ENCODE assay signal across 14 cellular contexts in genomic region chr17:39767147-39767546, GRCh38. TPM values are rescaled to one million over a fixed set of nuclear protein-coding genes. Genes with fewer than 3 reads are reported as not detected.
DNase-seq lines count a peak whose midpoint lies in the region; ATAC-seq and TF ChIP-seq lines count a peak whose summit lies in the region.
"Had no signal": no experiment of that assay in that cellular context is flagged by ENCODE, and none has a peak within 500 bp of the region (broad histone marks: within the 10 kb centered on the region; RNA-seq: fewer than 3 reads in every experiment).

No MANE protein-coding gene starts in this region.

- peaks cover 90 to 95% of the 10 kb centered on the region in 2 donors for H3K4me1 Mint-ChIP-seq in immature natural killer cell

- peaks cover 5 to 10% (median 5%) of the 10 kb centered on the region in 3 donors for H3K27me3 Mint-ChIP-seq in immature natural killer cell (ENCODE audit: low read depth in 3 of 3)

- no peak overlapping the region for H2AFZ ChIP-seq in SU-DHL-6 (ENCODE audit: low read depth, low read length, severe bottlenecking)

- H3K36me3 Mint-ChIP-seq in immature natural killer cell: peaks cover 52 to 62% (median 56%) of the 10 kb centered on the region in 3 donors

- peak overlapping the region; percentile 93 to 99 (median 98) for H3K27ac Mint-ChIP-seq in immature natural killer cell

- H3K27me3 ChIP-seq in BLaER1 (no peaks in the 10 kb centered on the region), DOHH2 (ENCODE audit: control insufficient read depth, low read length) (no peaks in the 10 kb centered on the region), SU-DHL-6 (ENCODE audit: low read length) (no peaks in the 10 kb centered on the region)
- H3K27me3 ChIP-seq: uterus had no signal

- H3K4me2 ChIP-seq in BLaER1 (peak overlapping the region; percentile 71), DOHH2 (ENCODE audit: low read length) (no peak overlapping the region), SU-DHL-6 (ENCODE audit: low read depth, low read length, poor library complexity, severe bottlenecking) (peak overlapping the region; percentile 2)

- H3K36me3 ChIP-seq in BLaER1 (no peaks in the 10 kb centered on the region), DOHH2 (ENCODE audit: control insufficient read depth, low read length) (peaks cover 99% of the 10 kb centered on the region), SU-DHL-6 (ENCODE audit: low read length) (peaks cover 39% of the 10 kb centered on the region)
- H3K36me3 ChIP-seq: uterus had no signal

- H3K4me1 ChIP-seq in BLaER1: peaks cover 33% of the 10 kb centered on the region
- H3K4me1 ChIP-seq in DOHH2 (ENCODE audit: control insufficient read depth, low read length): peaks cover 99% of the 10 kb centered on the region
- H3K4me1 ChIP-seq: uterus had no signal

- H3K9me3 ChIP-seq in BLaER1: 0 out of 2 replicates have a peak, but pooled peaks cover 4% of the 10 kb centered on the region
- no peaks in the 10 kb centered on the region for H3K9me3 ChIP-seq in DOHH2 (ENCODE audit: control insufficient read depth, insufficient read depth, low read length)
- no peaks in the 10 kb centered on the region for H3K9me3 ChIP-seq in SU-DHL-6 (ENCODE audit: insufficient read depth, low read length)
- H3K9me3 ChIP-seq: uterus had no signal

- peaks cover 28% of the 10 kb centered on the region for H3F3A ChIP-seq in DOHH2 (ENCODE audit: control insufficient read depth, insufficient read depth)
- H3F3A ChIP-seq in SU-DHL-6 (ENCODE audit: insufficient read depth): peaks cover 57% of the 10 kb centered on the region

- TF ChIP-seq CTCF in DOHH2 (IDR thresholded peaks at IDR 0.05; ENCODE audit: low read depth, low read length, poor library complexity, severe bottlenecking) (no peak), SU-DHL-6 (IDR thresholded peaks at IDR 0.05; ENCODE audit: insufficient read depth, low read length, poor library complexity, severe bottlenecking) (no peak)

- H3K79me2 ChIP-seq in DOHH2 (ENCODE audit: control insufficient read depth, low read length) (peaks cover 98% of the 10 kb centered on the region), SU-DHL-6 (ENCODE audit: insufficient read depth, low read length) (peaks cover 81% of the 10 kb centered on the region)

- ATAC-seq in GM21825 (IDR thresholded peaks at IDR 0.05; ENCODE audit: unreplicated experiment) (no peak), GM19324 (IDR thresholded peaks at IDR 0.05; ENCODE audit: low FRiP score, unreplicated experiment) (no peak), SK-N-SH treated with all-trans-retinoic acid at 6 μM for 48 hours (no peak)

- peak; percentile 59 to 69 (median 62) for DNase-seq in immature natural killer cell
- DNase-seq in RKO (ENCODE audit: low spot score): no peak
- DNase-seq: DND-41; NCI-H146; NCI-H446; nucleus accumbens; stimulated activated CD4-positive, alpha-beta T cell treated with anti-CD3 and anti-CD28 coated beads, Interleukin-4, amount 100 ng/mL, for 24 hours; uterus had no signal

- H3K27ac ChIP-seq in BLaER1 (peak overlapping the region; percentile 47; the same call in 1 of the 2 replicates), DOHH2 (ENCODE audit: low read depth, low read length) (peak overlapping the region; percentile 89), SU-DHL-6 (ENCODE audit: low read depth, low read length) (peak overlapping the region; percentile 58)
- H3K27ac ChIP-seq: uterus had no signal

- no peak overlapping the region for H3K9ac ChIP-seq in BLaER1
- no peak overlapping the region for H3K9ac ChIP-seq in SU-DHL-6 (ENCODE audit: low read length)

- H3K9me3 Mint-ChIP-seq in immature natural killer cell: no peaks in the 10 kb centered on the region

- H3K4me3 ChIP-seq in BLaER1 (no peak overlapping the region), DOHH2 (ENCODE audit: low read length) (no peak overlapping the region), SU-DHL-6 (ENCODE audit: insufficient read depth, low read length, poor library complexity, severe bottlenecking) (no peak overlapping the region)
- H3K4me3 ChIP-seq: uterus had no signal

- peak overlapping the region; percentile 76 to 94 (median 89) for H3K4me3 Mint-ChIP-seq in immature natural killer cell

- H4K20me1 ChIP-seq in BLaER1 (no peaks in the 10 kb centered on the region), DOHH2 (ENCODE audit: control insufficient read depth, insufficient read depth, low read depth, low read length) (no peaks in the 10 kb centered on the region), SU-DHL-6 (ENCODE audit: low read depth, low read length) (no peaks in the 10 kb centered on the region)

- H3K9me2 ChIP-seq in DOHH2 (replicated peaks; ENCODE audit: control insufficient read depth, low read length) (no peaks in the 10 kb centered on the region), SU-DHL-6 (replicated peaks; ENCODE audit: insufficient read depth, low read length) (no peaks in the 10 kb centered on the region)

TF ChIP-seq in SK-N-SH treated with all-trans-retinoic acid at 6 μM for 48 hours, 23 proteins besides CTCF, POLR2A, EP300 and RAD21:
- TF ChIP-seq ZNF70 (CRISPR knock-in tag; IDR thresholded peaks at IDR 0.05): no peak
- no peak for TF ChIP-seq TOX (CRISPR knock-in tag; IDR thresholded peaks at IDR 0.05; ENCODE audit: borderline replicate concordance)
- no peak for TF ChIP-seq ISL1 (CRISPR knock-in tag; IDR thresholded peaks at IDR 0.05)
- no peak for TF ChIP-seq ZFP30 (CRISPR knock-in tag; IDR thresholded peaks at IDR 0.05)
- TF ChIP-seq SNAI2 (CRISPR knock-in tag; IDR thresholded peaks at IDR 0.05): no peak
- no peak for TF ChIP-seq PATZ1 (CRISPR knock-in tag; IDR thresholded peaks at IDR 0.05; ENCODE audit: borderline replicate concordance)

RNA-seq across cellular contexts. Expression of gene GRB7, which starts 29.4 kb away (rescaled TPM):
- not detected for polyA plus RNA-seq in immature natural killer cell

RNA-seq across cellular contexts. Expression of gene MIEN1, which starts 36.8 kb away (rescaled TPM):
- polyA plus RNA-seq in immature natural killer cell: 100 to 1,000 TPM; 181 to 197 (median 181) TPM
